In genomic region chr1:239987103-239987745, GRCh38 we compare ENCODE assay signal across 8 cellular contexts.
DNase-seq lines count a peak whose midpoint lies in the region; ATAC-seq and TF ChIP-seq lines count a peak whose summit lies in the region.

No MANE protein-coding gene starts in this region.

- no peaks in the 10 kb centered on the region for H3K4me1 Mint-ChIP-seq in mesothelial cell of epicardium

- peaks cover 41% of the 10 kb centered on the region for H3K9me3 Mint-ChIP-seq in mesothelial cell of epicardium

- ATAC-seq in GM21825 (IDR thresholded peaks at IDR 0.05; ENCODE audit: unreplicated experiment): no peak
- no peak for ATAC-seq in HG02970 (IDR thresholded peaks at IDR 0.05; ENCODE audit: low FRiP score, unreplicated experiment)

- H3K27ac Mint-ChIP-seq in mesothelial cell of epicardium: no peak overlapping the region

- in situ Hi-C loops in GM13976 (cut with MboI; ENCODE audit: low sequenced_read_pairs, unreplicated experiment): no loop called here

- no peak overlapping the region for H3K4me3 Mint-ChIP-seq in mesothelial cell of epicardium

- peaks cover 4% of the 10 kb centered on the region for H3K36me3 Mint-ChIP-seq in mesothelial cell of epicardium

- DNase-seq in AG20443 (ENCODE audit: low spot score) (peak; percentile 27), GM13976 (ENCODE audit: low spot score) (no peak), NCI-H774 (lab: John Stamatoyannopoulos, UW) (peak; percentile 15), cardiac fibroblast (ENCODE audit: low read depth in 2 of 2) (peak; percentile 60 to 73), mesothelial cell of epicardium (ENCODE audit: low spot score in 2 of 2, unreplicated experiment in 2 of 2) (no peak), cortex of kidney (lab: John Stamatoyannopoulos, UW) (no peak)

- H3K4me3 ChIP-seq in cardiac fibroblast (replicated peaks in 1 of 2; ENCODE audit: low read depth in 2 of 2, low read length in 2 of 2): no peak overlapping the region

- TF ChIP-seq CTCF in GM13976 (IDR thresholded peaks at IDR 0.05; ENCODE audit: borderline replicate concordance, control extremely low read depth, extremely low read depth, insufficient read depth, missing control alignments): peak; percentile 50
- peak; percentile 62 for TF ChIP-seq CTCF in cardiac fibroblast (IDR thresholded peaks at IDR 0.05; ENCODE audit: low read depth, low read length)
- TF ChIP-seq CTCF in mesothelial cell of epicardium (IDR thresholded peaks at IDR 0.05; ENCODE audit: unreplicated experiment): peak; percentile 54

- peaks cover 20% of the 10 kb centered on the region for H3K27me3 Mint-ChIP-seq in mesothelial cell of epicardium (ENCODE audit: low read depth)

Comparison
In these comparisons a context has a peak if more than half of its experiments do, and no peak if none do; other contexts are left out.
1. DNase-seq: peak in AG20443 (single experiment), NCI-H774 (single experiment) and cardiac fibroblast (2 of 2); none in GM13976 (single experiment), mesothelial cell of epicardium (0 of 2) and cortex of kidney (single experiment).
2. Peak in every context shown above with its lines, with median percentiles within 50 percentile points of each other: CTCF ChIP-seq.